ENCODE assay signal across 9 cellular contexts in genomic region chr1:119870917-119871486, GRCh38. TPM values are rescaled to one million over a fixed set of nuclear protein-coding genes. Genes with fewer than 3 reads are reported as not detected.
DNase-seq lines count a peak whose midpoint lies in the region; ATAC-seq and TF ChIP-seq lines count a peak whose summit lies in the region.
"Had no signal": no experiment of that assay in that cellular context is flagged by ENCODE, and none has a peak within 500 bp of the region (broad histone marks: within the 10 kb centered on the region; RNA-seq: fewer than 3 reads in every experiment).

No MANE protein-coding gene starts in this region.

- H3K36me3 Mint-ChIP-seq in T-helper 17 cell (ENCODE audit: low read depth), result peaks cover 2% of the 10 kb centered on the region

- peaks cover 55% of the 10 kb centered on the region for H3K27me3 Mint-ChIP-seq in T-helper 17 cell

- no peaks in the 10 kb centered on the region for H3K4me1 Mint-ChIP-seq in T-helper 17 cell

- in situ Hi-C loops in astrocyte of the spinal cord (cut with HindIII; ENCODE audit: low sequenced_read_pairs), result no loop called here

- H3K27me3 ChIP-seq in skeletal muscle tissue (ENCODE audit: control insufficient read depth in 3 of 3, insufficient read depth in 3 of 3, low read length in 3 of 3), result peaks cover 3 to 9% (median 3%) of the 10 kb centered on the region in 3 donors

- ATAC-seq in T-helper 17 cell, result peak; percentile 57
- no peak for ATAC-seq in HG02840 (IDR thresholded peaks at IDR 0.05; ENCODE audit: low FRiP score, unreplicated experiment)

- H3K36me3 ChIP-seq in skeletal muscle tissue (ENCODE audit: control insufficient read depth in 3 of 3, insufficient read depth in 3 of 3, low read length in 3 of 3), result no peaks in the 10 kb centered on the region

- no peak overlapping the region for H3K4me3 Mint-ChIP-seq in T-helper 17 cell

- no peak overlapping the region for H3K27ac Mint-ChIP-seq in T-helper 17 cell

- H3K27ac ChIP-seq in skeletal muscle tissue (ENCODE audit: low read depth, low read length), result no peak overlapping the region

- H3K9me3 ChIP-seq in T-helper 17 cell (ENCODE audit: control insufficient read depth, low read length, poor library complexity, severe bottlenecking) (no peaks in the 10 kb centered on the region), skeletal muscle tissue (ENCODE audit: control insufficient read depth in 3 of 3, low read length in 3 of 3) (no peaks in the 10 kb centered on the region)

- DNase-seq in activated gamma-delta T cell treated with Interleukin-2 at 50 U/mL for 16 hours, result peak; percentile 60
- DNase-seq in activated gamma-delta T cell (lab: John Stamatoyannopoulos, UW), result no peak
- DNase-seq in NCI-H1436 (lab: John Stamatoyannopoulos, UW), result peak; percentile 66
- peak in 2 of 3 donors; percentile 16 to 46 for DNase-seq in T-helper 17 cell
- DNase-seq in astrocyte of the spinal cord (ENCODE audit: low read depth, low spot score), result peak; percentile 83
- peak; percentile 69 for DNase-seq in iPS DF 4.7 (ENCODE audit: extremely low read depth, low spot score)

- peak; percentile 100 for TF ChIP-seq CTCF in astrocyte of the spinal cord (IDR thresholded peaks at IDR 0.05; ENCODE audit: low read depth, low read length)

- peaks cover 0 to 6% (median 3%) of the 10 kb centered on the region in 3 donors for H3K4me1 ChIP-seq in skeletal muscle tissue (ENCODE audit: control insufficient read depth in 3 of 3, insufficient read depth in 3 of 3, low read length in 3 of 3)

- no peak overlapping the region for H3K9ac ChIP-seq in skeletal muscle tissue (ENCODE audit: low read depth in 1 of 3, low read length in 3 of 3)

- H3K4me3 ChIP-seq in astrocyte of the spinal cord (ENCODE audit: low read depth, low read length) (no peak overlapping the region), skeletal muscle tissue (ENCODE audit: low read length in 3 of 3) (peak overlapping the region in 2 of 3 donors; percentile 26 to 48)

RNA-seq across cellular contexts. Expression of gene ADAM30, which starts 25.3 kb away (rescaled TPM):
- total RNA-seq in T-helper 17 cell (not detected), skeletal muscle tissue (not detected)
- total RNA-seq: temporal lobe had no signal

RNA-seq across cellular contexts. Expression of gene REG4, which starts 59.7 kb away (rescaled TPM):
- under 1 TPM in 1 of 2 donors, not detected in 1; 0.42 TPM for total RNA-seq in T-helper 17 cell
- not detected for total RNA-seq in skeletal muscle tissue
- total RNA-seq: temporal lobe had no signal
